Comparison of ENCODE assay signal across 1 cellular context in the genomic region with DNA sequence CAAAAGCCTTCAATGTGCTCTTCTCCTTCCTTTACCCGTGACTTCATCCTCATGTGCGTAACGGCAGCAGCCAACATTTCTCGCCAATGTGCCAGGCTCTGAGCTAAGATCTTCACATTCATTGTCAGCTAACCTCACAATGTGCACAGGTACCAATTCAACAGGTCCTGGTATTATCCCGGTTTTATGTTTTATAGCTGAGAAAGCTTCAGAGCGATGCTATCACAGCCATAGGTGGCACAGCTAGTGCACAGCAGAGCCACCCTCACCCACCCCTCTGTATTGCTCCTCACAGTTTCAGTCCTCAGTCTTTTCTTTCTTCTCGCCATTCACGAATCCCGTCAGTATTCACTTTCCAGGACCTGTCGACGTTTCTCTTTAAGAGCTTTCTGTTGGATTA.
TF ChIP-seq lines count a peak whose summit lies in the region.

No MANE protein-coding gene starts in this region.

TF ChIP-seq in HCT116, 20 proteins besides CTCF, POLR2A, EP300 and RAD21 (continued from another document):
- TF ChIP-seq, protein P1, sequence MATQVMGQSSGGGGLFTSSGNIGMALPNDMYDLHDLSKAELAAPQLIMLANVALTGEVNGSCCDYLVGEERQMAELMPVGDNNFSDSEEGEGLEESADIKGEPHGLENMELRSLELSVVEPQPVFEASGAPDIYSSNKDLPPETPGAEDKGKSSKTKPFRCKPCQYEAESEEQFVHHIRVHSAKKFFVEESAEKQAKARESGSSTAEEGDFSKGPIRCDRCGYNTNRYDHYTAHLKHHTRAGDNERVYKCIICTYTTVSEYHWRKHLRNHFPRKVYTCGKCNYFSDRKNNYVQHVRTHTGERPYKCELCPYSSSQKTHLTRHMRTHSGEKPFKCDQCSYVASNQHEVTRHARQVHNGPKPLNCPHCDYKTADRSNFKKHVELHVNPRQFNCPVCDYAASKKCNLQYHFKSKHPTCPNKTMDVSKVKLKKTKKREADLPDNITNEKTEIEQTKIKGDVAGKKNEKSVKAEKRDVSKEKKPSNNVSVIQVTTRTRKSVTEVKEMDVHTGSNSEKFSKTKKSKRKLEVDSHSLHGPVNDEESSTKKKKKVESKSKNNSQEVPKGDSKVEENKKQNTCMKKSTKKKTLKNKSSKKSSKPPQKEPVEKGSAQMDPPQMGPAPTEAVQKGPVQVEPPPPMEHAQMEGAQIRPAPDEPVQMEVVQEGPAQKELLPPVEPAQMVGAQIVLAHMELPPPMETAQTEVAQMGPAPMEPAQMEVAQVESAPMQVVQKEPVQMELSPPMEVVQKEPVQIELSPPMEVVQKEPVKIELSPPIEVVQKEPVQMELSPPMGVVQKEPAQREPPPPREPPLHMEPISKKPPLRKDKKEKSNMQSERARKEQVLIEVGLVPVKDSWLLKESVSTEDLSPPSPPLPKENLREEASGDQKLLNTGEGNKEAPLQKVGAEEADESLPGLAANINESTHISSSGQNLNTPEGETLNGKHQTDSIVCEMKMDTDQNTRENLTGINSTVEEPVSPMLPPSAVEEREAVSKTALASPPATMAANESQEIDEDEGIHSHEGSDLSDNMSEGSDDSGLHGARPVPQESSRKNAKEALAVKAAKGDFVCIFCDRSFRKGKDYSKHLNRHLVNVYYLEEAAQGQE (IDR thresholded peaks at IDR 0.05; ENCODE audit: low read depth), result no peak
- TF ChIP-seq SP1 (IDR thresholded peaks at IDR 0.05; ENCODE audit: low read depth) (no peak), CBX3 (IDR thresholded peaks at IDR 0.05; ENCODE audit: low read depth) (no peak), YY1 (IDR thresholded peaks at IDR 0.05; ENCODE audit: extremely low read depth, insufficient replicate concordance, low read depth, low read length) (no peak), ATF3 (IDR thresholded peaks at IDR 0.05) (no peak), SRF (IDR thresholded peaks at IDR 0.05; ENCODE audit: low read depth) (no peak), POLR2AphosphoS5 (IDR thresholded peaks at IDR 0.05; ENCODE audit: low read depth, low read length) (no peak), SIN3A (IDR thresholded peaks at IDR 0.05; ENCODE audit: low read depth) (no peak), EGR1 (IDR thresholded peaks at IDR 0.05; ENCODE audit: low read depth) (no peak)
- TF ChIP-seq, protein P2, sequence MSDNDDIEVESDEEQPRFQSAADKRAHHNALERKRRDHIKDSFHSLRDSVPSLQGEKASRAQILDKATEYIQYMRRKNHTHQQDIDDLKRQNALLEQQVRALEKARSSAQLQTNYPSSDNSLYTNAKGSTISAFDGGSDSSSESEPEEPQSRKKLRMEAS (IDR thresholded peaks at IDR 0.05), result no peak
